14 cellular contexts compared by ENCODE assay signal in the genomic region with DNA sequence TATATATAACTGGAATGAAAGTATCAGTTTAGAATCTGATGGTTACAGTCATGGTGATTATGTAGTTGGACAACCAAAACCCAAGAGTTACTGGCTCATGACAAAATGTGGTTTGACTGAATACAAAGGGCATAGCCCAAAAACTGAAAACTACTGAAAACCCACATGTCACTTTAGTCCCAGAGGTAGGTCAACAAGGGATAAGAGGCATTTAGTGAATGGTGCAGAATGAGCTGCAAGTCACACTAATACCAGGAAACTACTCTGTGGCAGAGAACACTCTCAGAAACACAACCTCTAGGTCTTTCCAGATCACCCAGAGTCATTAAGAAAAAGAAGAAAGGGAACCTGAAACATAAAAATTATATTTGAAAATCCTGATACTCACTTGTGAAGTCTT.
DNase-seq lines count a peak whose midpoint lies in the region; ATAC-seq, FAIRE-seq and TF ChIP-seq lines count a peak whose summit lies in the region.
"Had no signal": no experiment of that assay in that cellular context is flagged by ENCODE, and none has a peak within 500 bp of the region (broad histone marks: within the 10 kb centered on the region; RNA-seq: fewer than 3 reads in every experiment).

No MANE protein-coding gene starts in this region.

- no peak overlapping the region for H3K4me2 ChIP-seq in GM12878 (ENCODE audit: control insufficient read depth, insufficient read depth)

- TF ChIP-seq RAD21 in GM12878 (IDR thresholded peaks at IDR 0.05; ENCODE audit: insufficient read depth, low read depth, low read length), result no peak

- CTCF ChIA-PET in GM12878 (lab: Yijun Ruan, JAX), result no interaction called here

- RAD21 ChIA-PET in GM12878 (lab: Charles Lee; ENCODE audit: unreplicated experiment), result no interaction called here

- H3K27ac ChIP-seq in GM12878 (ENCODE audit: control insufficient read depth, insufficient read depth), result no peak overlapping the region
- no peak overlapping the region for H3K27ac ChIP-seq in heart right ventricle
- H3K27ac ChIP-seq: thyroid gland, VCaP had no signal

- peak in 1 of 2 experiments; percentile 51; a peak in 1 of 4 replicates for TF ChIP-seq EP300 in GM12878 (IDR thresholded peaks at IDR 0.05; ENCODE audit: borderline replicate concordance in 1 of 2, control insufficient read depth in 1 of 2, low read depth in 2 of 2, low read length in 2 of 2)

- peak; percentile 96 for FAIRE-seq in GM12878 (lab: Jason Lieb, UNC)

- SMC1A ChIA-PET in GM12878 (lab: Charles Lee; ENCODE audit: uncharacterized antibody, unreplicated experiment), result interaction anchor here (1.2 to 1.4 kb wide), 4 partner anchors 12 to 211 kb away, joined by 3 to 4 read pairs (median 4); no protein-coding TSS in a partner anchor

- intact Hi-C loops in GM12878 (cut with micrococcal nuclease; ENCODE audit: unreplicated experiment), result no loop called here
- intact Hi-C loops in heart right ventricle (cut with DNase I), result loop anchor here in 2 of 10 donors (5.0 kb wide), 2 partner anchors 60 to 70 kb away; a partner anchor contains a TSS

- ATAC-seq in GM18870 (IDR thresholded peaks at IDR 0.05; ENCODE audit: unreplicated experiment) (peak; percentile 96), GM21447 (IDR thresholded peaks at IDR 0.05; ENCODE audit: unreplicated experiment) (peak; percentile 89), HG03095 (IDR thresholded peaks at IDR 0.05; ENCODE audit: unreplicated experiment) (peak; percentile 90), GM12878 (peak; percentile 95), heart right ventricle (no peak)
- ATAC-seq: effector memory CD8-positive, alpha-beta T cell; natural killer cell had no signal

- no peaks in the 10 kb centered on the region for H3K36me3 ChIP-seq in GM12878 (ENCODE audit: control insufficient read depth in 2 of 2, insufficient read depth in 2 of 2, low read length in 1 of 2)
- H3K36me3 ChIP-seq in heart right ventricle, result no peaks in the 10 kb centered on the region
- H3K36me3 ChIP-seq: HAP-1, thyroid gland had no signal

- in situ Hi-C loops in GM12878 (cut with MboI), result no loop called here

- peak; percentile 89 for DNase-seq in GM12878 (ENCODE audit: low read depth, low spot score)
- no peak for DNase-seq in occipital lobe (lab: John Stamatoyannopoulos, UW)
- no peak for DNase-seq in SKM-1 treated with dmso at 0.1 percent for 144 hours (lab: John Stamatoyannopoulos, UW; ENCODE audit: unreplicated experiment)
- DNase-seq in heart right ventricle, result no peak
- no peak for DNase-seq in NCI-H69 (lab: John Stamatoyannopoulos, UW)
- DNase-seq: activated naive CD4-positive, alpha-beta T cell treated with anti-CD3 and anti-CD28 coated beads, Interleukin-2, amount 10 ng/mL, durations not matched to agents 7 days and 5 days; effector memory CD8-positive, alpha-beta T cell; natural killer cell; thyroid gland had no signal

- H3K27me3 ChIP-seq in GM12878 (replicated peaks in 1 of 2; ENCODE audit: control insufficient read depth in 2 of 2, insufficient read depth in 2 of 2, low read length in 1 of 2) (no peaks in the 10 kb centered on the region), heart right ventricle (no peaks in the 10 kb centered on the region)
- H3K27me3 ChIP-seq: thyroid gland had no signal

- H4K20me1 ChIP-seq in GM12878 (ENCODE audit: control insufficient read depth, insufficient read depth), result no peaks in the 10 kb centered on the region

- no peaks in the 10 kb centered on the region; the same call in 1 of the 2 replicates for H3K79me2 ChIP-seq in GM12878 (ENCODE audit: control insufficient read depth, insufficient read depth, low read length)

- TF ChIP-seq CTCF in GM12878 (IDR thresholded peaks at IDR 0.05 in 2 of 3, conservative IDR thresholded peaks at IDR 0.05 in 1 of 3; ENCODE audit: control insufficient read depth in 2 of 3, extremely low read depth in 1 of 3, insufficient read depth in 1 of 3, low read depth in 3 of 3, low read length in 3 of 3), result no peak
- TF ChIP-seq CTCF in heart right ventricle (IDR thresholded peaks at IDR 0.05), result no peak

- H3K9ac ChIP-seq in GM12878 (ENCODE audit: control insufficient read depth, insufficient read depth, low read length), result no peak overlapping the region

- no TSS peak for BruUV-seq in GM12878 (replicated peaks; lab: Mats Ljungman, UMichigan)

- H3K4me3 ChIP-seq in GM12878 (no peak overlapping the region), heart right ventricle (no peak overlapping the region)
- H3K4me3 ChIP-seq: HAP-1, thyroid gland had no signal

- H2AFZ ChIP-seq in GM12878 (ENCODE audit: control insufficient read depth, low read depth, low read length), result no peak overlapping the region

- no peak for TF ChIP-seq POLR2A in GM12878 (IDR thresholded peaks at IDR 0.05; ENCODE audit: low read depth, low read length)

- H3K9me3 ChIP-seq in GM12878 (replicated peaks; ENCODE audit: control insufficient read depth, insufficient read depth, low read length) (peaks cover 3% of the 10 kb centered on the region; the same call in 1 of the 3 replicates), heart right ventricle (no peaks in the 10 kb centered on the region)
- H3K9me3 ChIP-seq: HAP-1, thyroid gland had no signal

- H3K4me1 ChIP-seq in GM12878 (ENCODE audit: control insufficient read depth, insufficient read depth, low read length), result peaks cover 37% of the 10 kb centered on the region
- peaks cover 0 to 23% (median 5%) of the 10 kb centered on the region in 9 donors for H3K4me1 ChIP-seq in heart right ventricle

- POLR2A ChIA-PET in GM12878 (lab: Charles Lee), result no interaction called here

TF ChIP-seq in GM12878, 131 proteins besides CTCF, POLR2A, EP300 and RAD21 (continues in another document):
- no peak for TF ChIP-seq BACH1 (IDR thresholded peaks at IDR 0.05; ENCODE audit: borderline replicate concordance)
- TF ChIP-seq ZNF592 (IDR thresholded peaks at IDR 0.05), result no peak
- no peak for TF ChIP-seq ZBTB4 (CRISPR knock-in tag; IDR thresholded peaks at IDR 0.05)
- no peak for TF ChIP-seq CHD4 (IDR thresholded peaks at IDR 0.05)
- peak; percentile 30; the same call in 1 of the 2 replicates for TF ChIP-seq IKZF1 (conservative IDR thresholded peaks at IDR 0.05)
- no peak for TF ChIP-seq YBX1 (IDR thresholded peaks at IDR 0.05)
- TF ChIP-seq MEF2B (IDR thresholded peaks at IDR 0.05; ENCODE audit: partially characterized antibody, poor library complexity, severe bottlenecking), result peak; percentile 67
- no peak for TF ChIP-seq ZNF384 (IDR thresholded peaks at IDR 0.05; ENCODE audit: borderline replicate concordance, low read depth, low read length)
- peak; percentile 73 for TF ChIP-seq NR2F1 (conservative IDR thresholded peaks at IDR 0.05)
- no peak for TF ChIP-seq RBBP5 (conservative IDR thresholded peaks at IDR 0.05)
- peak; percentile 63 for TF ChIP-seq IRF4 (IDR thresholded peaks at IDR 0.05; ENCODE audit: low read depth, low read length)
- no peak for TF ChIP-seq NRF1 (conservative IDR thresholded peaks at IDR 0.05; ENCODE audit: low read depth, low read length)

Comparison
In these comparisons a context has a peak if more than half of its experiments do, and no peak if none do; other contexts are left out.
1. ATAC-seq: peak in GM18870 (single experiment), GM21447 (single experiment), HG03095 (single experiment) and GM12878 (single experiment); none in heart right ventricle (0 of 8).